16 cellular contexts compared by ENCODE assay signal in the genomic region with DNA sequence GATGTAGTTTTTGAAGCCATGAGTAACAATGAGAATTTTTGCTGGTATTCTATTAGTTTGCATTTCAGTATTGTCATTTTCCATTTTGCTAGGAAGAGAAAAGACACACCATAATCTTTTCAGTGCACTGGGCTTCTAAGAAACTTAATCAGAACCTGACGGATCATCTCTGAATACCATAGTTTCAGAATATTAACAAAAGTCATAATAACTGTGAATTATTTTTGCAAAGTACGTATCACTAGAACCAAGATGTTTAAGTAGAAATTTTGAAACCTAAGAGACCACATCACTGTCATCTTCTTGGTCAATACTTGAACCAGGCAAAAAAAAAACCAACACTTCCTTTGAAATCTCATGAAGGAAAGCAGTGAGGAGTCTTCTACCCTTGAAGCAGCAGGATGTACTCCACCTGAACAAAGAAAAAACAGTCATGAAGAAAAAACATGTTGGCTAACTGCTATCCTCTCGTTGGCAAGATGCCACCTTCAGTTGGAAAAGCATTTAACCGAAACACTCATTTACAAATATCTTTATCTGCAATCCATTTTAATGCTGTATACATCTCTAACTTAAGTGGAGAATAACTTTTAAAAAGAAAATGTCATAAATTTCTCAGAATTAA.
A peak's percentile ranks its signal among the peaks of the same experiment; 100 is the strongest.
DNase-seq lines count a peak whose midpoint lies in the region; ATAC-seq and TF ChIP-seq lines count a peak whose summit lies in the region.
"Had no signal": no experiment of that assay in that cellular context is flagged by ENCODE, and none has a peak within 500 bp of the region (broad histone marks: within the 10 kb centered on the region; RNA-seq: fewer than 3 reads in every experiment).

No MANE protein-coding gene starts in this region.

- intact Hi-C loops in activated CD8-positive, alpha-beta T cell treated with anti-CD3 and anti-CD28 coated beads for 36 hours (cut with micrococcal nuclease) = no loop called here
- intact Hi-C loops in naive thymus-derived CD4-positive, alpha-beta T cell (cut with micrococcal nuclease) = loop anchor here in 1 of 2 donors (1.0 kb wide), 1 partner anchor 9 kb away; no protein-coding TSS in a partner anchor

- H3K9me2 ChIP-seq in Loucy (replicated peaks; ENCODE audit: low read depth, low read length) = no peaks in the 10 kb centered on the region
- no peaks in the 10 kb centered on the region for H3K9me2 ChIP-seq in GM23338 (ENCODE audit: insufficient read depth)

- H3K27ac Mint-ChIP-seq in activated CD8-positive, alpha-beta T cell treated with anti-CD3 and anti-CD28 coated beads for 36 hours = peak overlapping the region; percentile 83
- peak overlapping the region; percentile 10 to 68 (median 50) for H3K27ac Mint-ChIP-seq in naive thymus-derived CD4-positive, alpha-beta T cell
- no peak overlapping the region for H3K27ac Mint-ChIP-seq in GM23338

- H3K27me3 Mint-ChIP-seq in activated CD8-positive, alpha-beta T cell treated with anti-CD3 and anti-CD28 coated beads for 36 hours = no peaks in the 10 kb centered on the region
- no peaks in the 10 kb centered on the region for H3K27me3 Mint-ChIP-seq in naive thymus-derived CD4-positive, alpha-beta T cell
- H3K27me3 Mint-ChIP-seq in GM23338 (ENCODE audit: insufficient read depth, low read depth, poor library complexity) = no peaks in the 10 kb centered on the region

- H3K27ac ChIP-seq in naive thymus-derived CD4-positive, alpha-beta T cell (ENCODE audit: low read depth, low read length) = no peak overlapping the region
- no peak overlapping the region for H3K27ac ChIP-seq in GM23338 (ENCODE audit: low read depth)
- H3K27ac ChIP-seq: 22Rv1, sigmoid colon, VCaP had no signal

- H3K4me1 ChIP-seq in Loucy (ENCODE audit: insufficient read depth, low read length, poor library complexity, severe bottlenecking) (peaks cover 66% of the 10 kb centered on the region), GM23338 (ENCODE audit: insufficient read depth) (peaks cover 21% of the 10 kb centered on the region)
- H3K4me1 ChIP-seq in naive thymus-derived CD4-positive, alpha-beta T cell (ENCODE audit: control insufficient read depth in 2 of 2, insufficient read depth in 2 of 2, low read length in 2 of 2) = peaks cover 16 to 24% of the 10 kb centered on the region in 2 donors

- H3K9me3 Mint-ChIP-seq in activated CD8-positive, alpha-beta T cell treated with anti-CD3 and anti-CD28 coated beads for 36 hours = no peaks in the 10 kb centered on the region
- H3K9me3 Mint-ChIP-seq in naive thymus-derived CD4-positive, alpha-beta T cell = peaks cover 0 to 5% (median 0%) of the 10 kb centered on the region in 11 donors
- no peaks in the 10 kb centered on the region for H3K9me3 Mint-ChIP-seq in GM23338

- H3K36me3 ChIP-seq in Loucy (ENCODE audit: insufficient read depth, low read length) = no peaks in the 10 kb centered on the region
- H3K36me3 ChIP-seq in naive thymus-derived CD4-positive, alpha-beta T cell (ENCODE audit: control insufficient read depth in 2 of 3, insufficient read depth in 3 of 3, low read length in 3 of 3) = no peaks in the 10 kb centered on the region
- peaks cover 5% of the 10 kb centered on the region; the same call in 1 of the 2 replicates for H3K36me3 ChIP-seq in GM23338 (ENCODE audit: insufficient read depth)
- H3K36me3 ChIP-seq: HAP-1, sigmoid colon, tibial nerve had no signal

- POLR2A ChIA-PET in activated CD8-positive, alpha-beta T cell treated with anti-CD3 and anti-CD28 coated beads for 36 hours (lab: Charles Lee) = interaction anchor here (0.7 to 0.8 kb wide), 2 partner anchors 145 to 252 kb away, joined by 3 read pairs; no protein-coding TSS in a partner anchor
- POLR2A ChIA-PET in naive thymus-derived CD4-positive, alpha-beta T cell (lab: Charles Lee) = interaction anchor here (0.7 kb wide), 1 partner anchor 381 kb away, joined by 3 read pairs; no protein-coding TSS in a partner anchor

- H3K9ac ChIP-seq in Loucy (ENCODE audit: low read depth, low read length, poor library complexity, severe bottlenecking) = peak overlapping the region; percentile 31

- ATAC-seq in activated CD8-positive, alpha-beta T cell treated with anti-CD3 and anti-CD28 coated beads for 36 hours = peak; percentile 56
- no peak for ATAC-seq in naive thymus-derived CD4-positive, alpha-beta T cell
- ATAC-seq in GM23338 = no peak
- ATAC-seq: HepG2 had no signal

- H3K27me3 ChIP-seq in Loucy (ENCODE audit: insufficient read depth, low read length, poor library complexity, severe bottlenecking) (no peaks in the 10 kb centered on the region), GM23338 (ENCODE audit: insufficient read depth) (no peaks in the 10 kb centered on the region)
- no peaks in the 10 kb centered on the region for H3K27me3 ChIP-seq in naive thymus-derived CD4-positive, alpha-beta T cell (ENCODE audit: control insufficient read depth in 2 of 2, insufficient read depth in 2 of 2, low read length in 2 of 2)
- H3K27me3 ChIP-seq: sigmoid colon, tibial nerve had no signal

- no peaks in the 10 kb centered on the region for H3F3A ChIP-seq in Loucy (ENCODE audit: low read depth)
- no peaks in the 10 kb centered on the region for H3F3A ChIP-seq in GM23338 (replicated peaks; ENCODE audit: low read depth)

- H3K36me3 Mint-ChIP-seq in activated CD8-positive, alpha-beta T cell treated with anti-CD3 and anti-CD28 coated beads for 36 hours (ENCODE audit: low read depth) = peaks cover 5% of the 10 kb centered on the region
- peaks cover 0 to 19% (median 6%) of the 10 kb centered on the region in 5 donors for H3K36me3 Mint-ChIP-seq in naive thymus-derived CD4-positive, alpha-beta T cell
- peaks cover 4% of the 10 kb centered on the region; the same call in 1 of the 3 replicates for H3K36me3 Mint-ChIP-seq in GM23338 (ENCODE audit: low read depth)

- peaks cover 94% of the 10 kb centered on the region for H3K79me2 ChIP-seq in Loucy (ENCODE audit: insufficient read depth, low read length)
- peaks cover 90% of the 10 kb centered on the region for H3K79me2 ChIP-seq in GM23338 (replicated peaks; ENCODE audit: insufficient read depth)

- H3K9me3 ChIP-seq in Loucy (ENCODE audit: insufficient read depth, low read depth, low read length) = no peaks in the 10 kb centered on the region
- no peaks in the 10 kb centered on the region for H3K9me3 ChIP-seq in naive thymus-derived CD4-positive, alpha-beta T cell (ENCODE audit: control insufficient read depth in 2 of 3, low read length in 3 of 3)
- H3K9me3 ChIP-seq: HAP-1, sigmoid colon had no signal

- in situ Hi-C loops in GM13977 (cut with MboI; ENCODE audit: low pct_unique_long_range_greater_than_20kb, low sequenced_read_pairs, unreplicated experiment) = no loop called here

- H4K20me1 ChIP-seq in Loucy (ENCODE audit: insufficient read depth, low read length, poor library complexity, severe bottlenecking) (no peaks in the 10 kb centered on the region), GM23338 (replicated peaks; ENCODE audit: insufficient read depth) (peaks cover 23% of the 10 kb centered on the region)

- H3K4me1 Mint-ChIP-seq in activated CD8-positive, alpha-beta T cell treated with anti-CD3 and anti-CD28 coated beads for 36 hours (ENCODE audit: low read depth) = peaks cover 61% of the 10 kb centered on the region
- peaks cover 33 to 83% (median 74%) of the 10 kb centered on the region in 7 donors for H3K4me1 Mint-ChIP-seq in naive thymus-derived CD4-positive, alpha-beta T cell
- peaks cover 30% of the 10 kb centered on the region for H3K4me1 Mint-ChIP-seq in GM23338

- CTCF ChIA-PET in activated CD8-positive, alpha-beta T cell treated with anti-CD3 and anti-CD28 coated beads for 36 hours (lab: Charles Lee) = no interaction called here
- CTCF ChIA-PET in naive thymus-derived CD4-positive, alpha-beta T cell (lab: Charles Lee) = interaction anchor here (0.6 kb wide), 1 partner anchor 123 kb away, joined by 3 read pairs; no protein-coding TSS in a partner anchor

- DNase-seq in DMS 273 (lab: John Stamatoyannopoulos, UW; ENCODE audit: unreplicated experiment) (peak; percentile 45), DMS 273 treated with DMSO at 0.1 percent for 48 hours (lab: John Stamatoyannopoulos, UW) (no peak), NOMO-1 (lab: John Stamatoyannopoulos, UW; ENCODE audit: unreplicated experiment in 2 of 2) (no peak), GM13977 (ENCODE audit: low spot score) (no peak), GM23338 (ENCODE audit: low spot score) (no peak)
- no peak for DNase-seq in activated CD8-positive, alpha-beta T cell treated with anti-CD3 and anti-CD28 coated beads for 36 hours
- peak in 4 of 9 donors; percentile 8 to 32 (median 18) for DNase-seq in naive thymus-derived CD4-positive, alpha-beta T cell
- DNase-seq: cortex of kidney, NCI-H2081 treated with DMSO at 0.1 percent for 48 hours, sigmoid colon had no signal

- H3K4me3 ChIP-seq in Loucy (ENCODE audit: low read length, poor library complexity, severe bottlenecking) = no peak overlapping the region
- no peak overlapping the region for H3K4me3 ChIP-seq in naive thymus-derived CD4-positive, alpha-beta T cell (ENCODE audit: low read length)
- no peak overlapping the region for H3K4me3 ChIP-seq in GM23338
- H3K4me3 ChIP-seq: HAP-1, sigmoid colon, tibial nerve had no signal

- H2AFZ ChIP-seq in Loucy (ENCODE audit: low read length) = no peak overlapping the region
- H2AFZ ChIP-seq in GM23338 = no peak overlapping the region

- H3K4me2 ChIP-seq in Loucy (ENCODE audit: low read depth, low read length, poor library complexity, severe bottlenecking) = peak overlapping the region; percentile 43
- H3K4me2 ChIP-seq in GM23338 = no peak overlapping the region

- TF ChIP-seq CTCF in Loucy (conservative IDR thresholded peaks at IDR 0.05; ENCODE audit: low read length) = no peak
- TF ChIP-seq CTCF in activated CD8-positive, alpha-beta T cell treated with anti-CD3 and anti-CD28 coated beads for 36 hours (IDR thresholded peaks at IDR 0.05) = no peak
- TF ChIP-seq CTCF in GM13977 (IDR thresholded peaks at IDR 0.05; ENCODE audit: extremely low read depth, insufficient read depth, missing control alignments) = no peak
- TF ChIP-seq CTCF in GM23338 (conservative IDR thresholded peaks at IDR 0.05; ENCODE audit: low read depth in 2 of 2) = no peak

- peak overlapping the region; percentile 46 for H3K4me3 Mint-ChIP-seq in activated CD8-positive, alpha-beta T cell treated with anti-CD3 and anti-CD28 coated beads for 36 hours
- peak overlapping the region; percentile 1 to 72 (median 38) for H3K4me3 Mint-ChIP-seq in naive thymus-derived CD4-positive, alpha-beta T cell
- H3K4me3 Mint-ChIP-seq in GM23338 = no peak overlapping the region
